Comparison of ENCODE assay signal across 1 cellular context in the genomic region with DNA sequence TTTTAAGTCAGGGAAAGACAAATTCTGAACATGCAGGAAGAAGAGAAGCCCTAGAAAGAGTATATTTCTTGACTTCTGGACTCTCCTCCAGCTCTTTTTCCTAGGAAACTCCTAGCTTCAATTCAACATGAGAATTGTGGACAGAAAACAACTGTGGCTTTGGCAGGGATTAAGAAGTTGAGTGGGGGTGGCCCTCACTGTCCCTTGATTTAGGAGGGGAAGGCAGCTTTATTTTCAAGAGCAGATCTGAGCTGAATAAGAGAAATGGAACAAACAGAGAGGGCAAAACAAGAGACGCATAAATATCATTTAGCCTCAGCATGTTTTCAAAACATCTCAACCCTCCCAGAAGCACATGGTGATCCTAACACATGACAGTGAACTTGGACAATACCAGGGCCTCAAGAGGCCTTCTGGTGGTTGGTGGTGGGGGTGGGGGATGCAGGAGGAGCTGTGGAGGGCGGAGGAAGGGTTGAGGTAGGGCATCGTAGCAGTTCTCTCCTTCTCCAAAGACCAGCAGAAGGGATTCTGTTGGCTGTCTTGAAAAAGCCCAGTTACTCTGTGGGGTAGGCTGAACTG.
TF ChIP-seq lines count a peak whose summit lies in the region.

No MANE protein-coding gene starts in this region.

TF ChIP-seq in GM23338, 12 proteins besides CTCF, POLR2A, EP300 and RAD21 (continued from another document):
- TF ChIP-seq, protein P1, sequence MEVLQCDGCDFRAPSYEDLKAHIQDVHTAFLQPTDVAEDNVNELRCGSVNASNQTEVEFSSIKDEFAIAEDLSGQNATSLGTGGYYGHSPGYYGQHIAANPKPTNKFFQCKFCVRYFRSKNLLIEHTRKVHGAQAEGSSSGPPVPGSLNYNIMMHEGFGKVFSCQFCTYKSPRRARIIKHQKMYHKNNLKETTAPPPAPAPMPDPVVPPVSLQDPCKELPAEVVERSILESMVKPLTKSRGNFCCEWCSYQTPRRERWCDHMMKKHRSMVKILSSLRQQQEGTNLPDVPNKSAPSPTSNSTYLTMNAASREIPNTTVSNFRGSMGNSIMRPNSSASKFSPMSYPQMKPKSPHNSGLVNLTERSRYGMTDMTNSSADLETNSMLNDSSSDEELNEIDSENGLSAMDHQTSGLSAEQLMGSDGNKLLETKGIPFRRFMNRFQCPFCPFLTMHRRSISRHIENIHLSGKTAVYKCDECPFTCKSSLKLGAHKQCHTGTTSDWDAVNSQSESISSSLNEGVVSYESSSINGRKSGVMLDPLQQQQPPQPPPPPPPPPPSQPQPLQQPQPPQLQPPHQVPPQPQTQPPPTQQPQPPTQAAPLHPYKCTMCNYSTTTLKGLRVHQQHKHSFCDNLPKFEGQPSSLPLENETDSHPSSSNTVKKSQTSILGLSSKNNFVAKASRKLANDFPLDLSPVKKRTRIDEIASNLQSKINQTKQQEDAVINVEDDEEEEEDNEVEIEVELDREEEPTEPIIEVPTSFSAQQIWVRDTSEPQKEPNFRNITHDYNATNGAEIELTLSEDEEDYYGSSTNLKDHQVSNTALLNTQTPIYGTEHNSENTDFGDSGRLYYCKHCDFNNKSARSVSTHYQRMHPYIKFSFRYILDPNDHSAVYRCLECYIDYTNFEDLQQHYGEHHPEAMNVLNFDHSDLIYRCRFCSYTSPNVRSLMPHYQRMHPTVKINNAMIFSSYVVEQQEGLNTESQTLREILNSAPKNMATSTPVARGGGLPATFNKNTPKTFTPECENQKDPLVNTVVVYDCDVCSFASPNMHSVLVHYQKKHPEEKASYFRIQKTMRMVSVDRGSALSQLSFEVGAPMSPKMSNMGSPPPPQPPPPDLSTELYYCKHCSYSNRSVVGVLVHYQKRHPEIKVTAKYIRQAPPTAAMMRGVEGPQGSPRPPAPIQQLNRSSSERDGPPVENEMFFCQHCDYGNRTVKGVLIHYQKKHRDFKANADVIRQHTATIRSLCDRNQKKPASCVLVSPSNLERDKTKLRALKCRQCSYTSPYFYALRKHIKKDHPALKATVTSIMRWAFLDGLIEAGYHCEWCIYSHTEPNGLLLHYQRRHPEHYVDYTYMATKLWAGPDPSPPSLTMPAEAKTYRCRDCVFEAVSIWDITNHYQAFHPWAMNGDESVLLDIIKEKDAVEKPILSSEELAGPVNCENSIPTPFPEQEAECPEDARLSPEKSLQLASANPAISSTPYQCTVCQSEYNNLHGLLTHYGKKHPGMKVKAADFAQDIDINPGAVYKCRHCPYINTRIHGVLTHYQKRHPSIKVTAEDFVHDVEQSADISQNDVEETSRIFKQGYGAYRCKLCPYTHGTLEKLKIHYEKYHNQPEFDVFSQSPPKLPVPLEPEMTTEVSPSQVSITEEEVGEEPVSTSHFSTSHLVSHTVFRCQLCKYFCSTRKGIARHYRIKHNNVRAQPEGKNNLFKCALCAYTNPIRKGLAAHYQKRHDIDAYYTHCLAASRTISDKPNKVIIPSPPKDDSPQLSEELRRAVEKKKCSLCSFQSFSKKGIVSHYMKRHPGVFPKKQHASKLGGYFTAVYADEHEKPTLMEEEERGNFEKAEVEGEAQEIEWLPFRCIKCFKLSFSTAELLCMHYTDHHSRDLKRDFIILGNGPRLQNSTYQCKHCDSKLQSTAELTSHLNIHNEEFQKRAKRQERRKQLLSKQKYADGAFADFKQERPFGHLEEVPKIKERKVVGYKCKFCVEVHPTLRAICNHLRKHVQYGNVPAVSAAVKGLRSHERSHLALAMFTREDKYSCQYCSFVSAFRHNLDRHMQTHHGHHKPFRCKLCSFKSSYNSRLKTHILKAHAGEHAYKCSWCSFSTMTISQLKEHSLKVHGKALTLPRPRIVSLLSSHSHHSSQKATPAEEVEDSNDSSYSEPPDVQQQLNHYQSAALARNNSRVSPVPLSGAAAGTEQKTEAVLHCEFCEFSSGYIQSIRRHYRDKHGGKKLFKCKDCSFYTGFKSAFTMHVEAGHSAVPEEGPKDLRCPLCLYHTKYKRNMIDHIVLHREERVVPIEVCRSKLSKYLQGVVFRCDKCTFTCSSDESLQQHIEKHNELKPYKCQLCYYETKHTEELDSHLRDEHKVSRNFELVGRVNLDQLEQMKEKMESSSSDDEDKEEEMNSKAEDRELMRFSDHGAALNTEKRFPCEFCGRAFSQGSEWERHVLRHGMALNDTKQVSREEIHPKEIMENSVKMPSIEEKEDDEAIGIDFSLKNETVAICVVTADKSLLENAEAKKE (CRISPR knock-in tag; IDR thresholded peaks at IDR 0.05), result no peak
- no peak for TF ChIP-seq CREB1 (CRISPR knock-in tag; IDR thresholded peaks at IDR 0.05; ENCODE audit: low read depth)
- TF ChIP-seq, protein P2, sequence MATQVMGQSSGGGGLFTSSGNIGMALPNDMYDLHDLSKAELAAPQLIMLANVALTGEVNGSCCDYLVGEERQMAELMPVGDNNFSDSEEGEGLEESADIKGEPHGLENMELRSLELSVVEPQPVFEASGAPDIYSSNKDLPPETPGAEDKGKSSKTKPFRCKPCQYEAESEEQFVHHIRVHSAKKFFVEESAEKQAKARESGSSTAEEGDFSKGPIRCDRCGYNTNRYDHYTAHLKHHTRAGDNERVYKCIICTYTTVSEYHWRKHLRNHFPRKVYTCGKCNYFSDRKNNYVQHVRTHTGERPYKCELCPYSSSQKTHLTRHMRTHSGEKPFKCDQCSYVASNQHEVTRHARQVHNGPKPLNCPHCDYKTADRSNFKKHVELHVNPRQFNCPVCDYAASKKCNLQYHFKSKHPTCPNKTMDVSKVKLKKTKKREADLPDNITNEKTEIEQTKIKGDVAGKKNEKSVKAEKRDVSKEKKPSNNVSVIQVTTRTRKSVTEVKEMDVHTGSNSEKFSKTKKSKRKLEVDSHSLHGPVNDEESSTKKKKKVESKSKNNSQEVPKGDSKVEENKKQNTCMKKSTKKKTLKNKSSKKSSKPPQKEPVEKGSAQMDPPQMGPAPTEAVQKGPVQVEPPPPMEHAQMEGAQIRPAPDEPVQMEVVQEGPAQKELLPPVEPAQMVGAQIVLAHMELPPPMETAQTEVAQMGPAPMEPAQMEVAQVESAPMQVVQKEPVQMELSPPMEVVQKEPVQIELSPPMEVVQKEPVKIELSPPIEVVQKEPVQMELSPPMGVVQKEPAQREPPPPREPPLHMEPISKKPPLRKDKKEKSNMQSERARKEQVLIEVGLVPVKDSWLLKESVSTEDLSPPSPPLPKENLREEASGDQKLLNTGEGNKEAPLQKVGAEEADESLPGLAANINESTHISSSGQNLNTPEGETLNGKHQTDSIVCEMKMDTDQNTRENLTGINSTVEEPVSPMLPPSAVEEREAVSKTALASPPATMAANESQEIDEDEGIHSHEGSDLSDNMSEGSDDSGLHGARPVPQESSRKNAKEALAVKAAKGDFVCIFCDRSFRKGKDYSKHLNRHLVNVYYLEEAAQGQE (IDR thresholded peaks at IDR 0.05; ENCODE audit: unreplicated experiment), result no peak
- no peak for TF ChIP-seq NANOG (IDR thresholded peaks at IDR 0.05; ENCODE audit: borderline replicate concordance)
TF ChIP-seq in GM23338: peak in this region for 0.
